Comparison of ENCODE assay signal across 21 cellular contexts in genomic region chr5:174337276-174338203, GRCh38.
A peak's percentile ranks its signal among the peaks of the same experiment; 100 is the strongest.
DNase-seq lines count a peak whose midpoint lies in the region; ATAC-seq, FAIRE-seq and TF ChIP-seq lines count a peak whose summit lies in the region.
"Had no signal": no experiment of that assay in that cellular context is flagged by ENCODE, and none has a peak within 500 bp of the region (broad histone marks: within the 10 kb centered on the region; RNA-seq: fewer than 3 reads in every experiment).

No MANE protein-coding gene starts in this region.

- H3K27ac ChIP-seq in ectodermal cell (ENCODE audit: insufficient read depth, low read depth, low read length, poor library complexity, severe bottlenecking) = peak overlapping the region; percentile 78
- H3K27ac ChIP-seq in neural progenitor cell = no peak overlapping the region
- H3K27ac ChIP-seq in left lung = no peak overlapping the region
- H3K27ac ChIP-seq: esophagus squamous epithelium, prostate gland had no signal

- H3K27me3 ChIP-seq in H7 (ENCODE audit: control insufficient read depth, insufficient read depth, low read length) (no peaks in the 10 kb centered on the region), ectodermal cell (ENCODE audit: control insufficient read depth, insufficient read depth, low read length, poor library complexity, severe bottlenecking) (no peaks in the 10 kb centered on the region), neural progenitor cell (no peaks in the 10 kb centered on the region), left lung (peaks cover 0 to 62% of the 10 kb centered on the region in 2 donors)

- peak; percentile 54 for DNase-seq in H7
- peak; percentile 19 for DNase-seq in NCI-H510A treated with DMSO at 0.1 percent for 48 hours (lab: John Stamatoyannopoulos, UW)
- DNase-seq in neural progenitor cell (ENCODE audit: low spot score) = peak; percentile 44
- DNase-seq in activated CD4-positive, alpha-beta T cell treated with anti-CD3 and anti-CD28 coated beads for 48 hours = no peak
- DNase-seq in GM12891 (ENCODE audit: insufficient read length, low spot score) = no peak
- no peak for DNase-seq in left lung
- DNase-seq in NAMALWA (ENCODE audit: low spot score) = no peak
- DNase-seq: activated CD4-positive, alpha-beta T cell treated with anti-CD3 and anti-CD28 coated beads for 1 hour; activated CD8-positive, alpha-beta memory T cell treated with anti-CD3 and anti-CD28 coated beads, Interleukin-2, amount 10 ng/mL, durations not matched to agents 7 days and 5 days; caudate nucleus; effector CD4-positive, alpha-beta T cell; esophagus squamous epithelium; immature natural killer cell; KG1; natural killer cell; NCI-H1092; NCI-H774; substantia nigra had no signal

- peak overlapping the region; percentile 33 for H3K4me3 Mint-ChIP-seq in neural progenitor cell
- H3K4me3 Mint-ChIP-seq: activated CD8-positive, alpha-beta memory T cell treated with anti-CD3 and anti-CD28 coated beads, Interleukin-2, amount 10 ng/mL, durations not matched to agents 7 days and 5 days; immature natural killer cell; natural killer cell had no signal

- H3K36me3 Mint-ChIP-seq in neural progenitor cell = no peaks in the 10 kb centered on the region
- H3K36me3 Mint-ChIP-seq: activated CD8-positive, alpha-beta memory T cell treated with anti-CD3 and anti-CD28 coated beads, Interleukin-2, amount 10 ng/mL, durations not matched to agents 7 days and 5 days; immature natural killer cell; natural killer cell had no signal

- peaks cover 18% of the 10 kb centered on the region for H3F3A ChIP-seq in neural progenitor cell (ENCODE audit: low read depth)

- H4K20me1 ChIP-seq in neural progenitor cell (ENCODE audit: low read depth) = no peaks in the 10 kb centered on the region

- H3K9me3 Mint-ChIP-seq in neural progenitor cell = peaks cover 2% of the 10 kb centered on the region
- H3K9me3 Mint-ChIP-seq: activated T-helper 2 cell treated with anti-CD3 and anti-CD28 coated beads, Interferon-gamma antibody, Interleukin-2, Interleukin-4, amounts not matched to agents 10 μg/mL and 5 μg/mL and 100 μg/mL, durations not matched to agents 14 hours and 24 hours and 36 hours; immature natural killer cell; natural killer cell had no signal

- no peak for TF ChIP-seq POLR2A in GM12891 (IDR thresholded peaks at IDR 0.05; ENCODE audit: low read depth, low read length)

- H3K79me2 ChIP-seq in neural progenitor cell (ENCODE audit: low read depth) = no peaks in the 10 kb centered on the region

- TF ChIP-seq CTCF in neural progenitor cell (IDR thresholded peaks at IDR 0.05) (no peak), left lung (IDR thresholded peaks at IDR 0.05) (no peak)

- intact Hi-C loops in left lung (cut with DNase I) = no loop called here

- H3K27me3 Mint-ChIP-seq in neural progenitor cell (ENCODE audit: insufficient read depth, low read depth) = peaks cover 14% of the 10 kb centered on the region

- 41 to 44% methylated on average over 18 of the region's 19 CpGs for WGBS in ectodermal cell, 2 experiments

- no peak overlapping the region for H3K9ac ChIP-seq in neural progenitor cell

- no peak overlapping the region for H3K4me3 ChIP-seq in H7 (ENCODE audit: insufficient read depth, low read depth, low read length)
- no peak overlapping the region for H3K4me3 ChIP-seq in ectodermal cell (ENCODE audit: insufficient read depth, low read depth, low read length)
- H3K4me3 ChIP-seq in neural progenitor cell = no peak overlapping the region
- no peak overlapping the region for H3K4me3 ChIP-seq in left lung
- H3K4me3 ChIP-seq: esophagus squamous epithelium, prostate gland had no signal

- no peak for FAIRE-seq in GM12891 (lab: Jason Lieb, UNC)

- no peak for ATAC-seq in left lung
- ATAC-seq: activated CD8-positive, alpha-beta memory T cell treated with anti-CD3 and anti-CD28 coated beads, Interleukin-2, amount 10 ng/mL, durations not matched to agents 7 days and 5 days; natural killer cell had no signal

- H2AFZ ChIP-seq in neural progenitor cell (replicated peaks) = no peak overlapping the region

- peaks cover 48% of the 10 kb centered on the region for H3K4me1 Mint-ChIP-seq in neural progenitor cell
- H3K4me1 Mint-ChIP-seq: activated CD8-positive, alpha-beta memory T cell treated with anti-CD3 and anti-CD28 coated beads, Interleukin-2, amount 10 ng/mL, durations not matched to agents 7 days and 5 days; immature natural killer cell; natural killer cell had no signal

- H3K4me1 ChIP-seq in ectodermal cell (ENCODE audit: control insufficient read depth, insufficient read depth, low read length) (peaks cover 35% of the 10 kb centered on the region), neural progenitor cell (peaks cover 22% of the 10 kb centered on the region), left lung (no peaks in the 10 kb centered on the region)
- H3K4me1 ChIP-seq: esophagus squamous epithelium, prostate gland had no signal

- H3K27ac Mint-ChIP-seq in neural progenitor cell = peak overlapping the region; percentile 85
- H3K27ac Mint-ChIP-seq: activated CD8-positive, alpha-beta memory T cell treated with anti-CD3 and anti-CD28 coated beads, Interleukin-2, amount 10 ng/mL, durations not matched to agents 7 days and 5 days; activated T-helper 2 cell treated with anti-CD3 and anti-CD28 coated beads, Interferon-gamma antibody, Interleukin-2, Interleukin-4, amounts not matched to agents 10 μg/mL and 5 μg/mL and 100 μg/mL, durations not matched to agents 14 hours and 24 hours and 36 hours; immature natural killer cell; natural killer cell had no signal

- H3K4me2 ChIP-seq in neural progenitor cell = peak overlapping the region; percentile 47

- no peaks in the 10 kb centered on the region for H3K36me3 ChIP-seq in H7 (replicated peaks; ENCODE audit: control insufficient read depth, insufficient read depth, low read length)
- H3K36me3 ChIP-seq in ectodermal cell (ENCODE audit: control insufficient read depth, insufficient read depth, low read length) = no peaks in the 10 kb centered on the region
- H3K36me3 ChIP-seq in neural progenitor cell = no peaks in the 10 kb centered on the region
- H3K36me3 ChIP-seq in left lung = no peaks in the 10 kb centered on the region
- H3K36me3 ChIP-seq: esophagus squamous epithelium, prostate gland had no signal

- no peaks in the 10 kb centered on the region for H3K9me3 ChIP-seq in ectodermal cell (ENCODE audit: control insufficient read depth, low read length)
- H3K9me3 ChIP-seq in neural progenitor cell (ENCODE audit: low read depth) = no peaks in the 10 kb centered on the region
- no peaks in the 10 kb centered on the region for H3K9me3 ChIP-seq in left lung
- H3K9me3 ChIP-seq: esophagus squamous epithelium, prostate gland had no signal

TF ChIP-seq in GM12891, 5 proteins besides CTCF, POLR2A, EP300 and RAD21:
- TF ChIP-seq POLR2AphosphoS5 (IDR thresholded peaks at IDR 0.05; ENCODE audit: low read depth, low read length) = no peak
- TF ChIP-seq PAX5 (IDR thresholded peaks at IDR 0.05; ENCODE audit: insufficient read depth, low read length, severe bottlenecking) = no peak
- TF ChIP-seq SPI1 (IDR thresholded peaks at IDR 0.05; ENCODE audit: low read depth, low read length) = no peak
- no peak for TF ChIP-seq TAF1 (IDR thresholded peaks at IDR 0.05; ENCODE audit: low read depth, low read length)
- TF ChIP-seq POU2F2 (IDR thresholded peaks at IDR 0.05; ENCODE audit: low read depth, low read length) = no peak

Comparison
In these comparisons a context has a peak if more than half of its experiments do, and no peak if none do; other contexts are left out.
1. DNase-seq: peak in H7 (single experiment), NCI-H510A treated with DMSO at 0.1 percent for 48 hours (single experiment) and neural progenitor cell (single experiment); none in activated CD4-positive, alpha-beta T cell treated with anti-CD3 and anti-CD28 coated beads for 48 hours (single experiment), GM12891 (single experiment), left lung (0 of 2) and NAMALWA (single experiment).